Comparison of ENCODE assay signal across 9 cellular contexts in genomic region chr6:31727717-31728671, GRCh38. TPM values are rescaled to one million over a fixed set of nuclear protein-coding genes. Genes with fewer than 3 reads are reported as not detected.
DNase-seq lines count a peak whose midpoint lies in the region; ATAC-seq, FAIRE-seq and TF ChIP-seq lines count a peak whose summit lies in the region.
"Had no signal": no experiment of that assay in that cellular context is flagged by ENCODE, and none has a peak within 500 bp of the region (broad histone marks: within the 10 kb centered on the region; RNA-seq: fewer than 3 reads in every experiment).

No MANE protein-coding gene starts in this region.

- H3K36me3 ChIP-seq in ACC112 (ENCODE audit: insufficient read depth, low read length) (peaks cover 7% of the 10 kb centered on the region; the same call in 1 of the 2 replicates), GM12878 (ENCODE audit: control insufficient read depth in 2 of 2, insufficient read depth in 2 of 2, low read length in 1 of 2) (peaks cover 0 to 7% of the 10 kb centered on the region in 2 experiments; a peak in 3 of 4 replicates), muscle layer of duodenum (ENCODE audit: control insufficient read depth in 1 of 2, insufficient read depth in 2 of 2, low read length in 2 of 2) (peaks cover 20 to 38% of the 10 kb centered on the region in 2 donors)

- H2AFZ ChIP-seq in ACC112 (ENCODE audit: low read length, unreplicated experiment) (no peak overlapping the region), GM12878 (ENCODE audit: control insufficient read depth, low read depth, low read length) (no peak overlapping the region)

- ATAC-seq in HG03378 (IDR thresholded peaks at IDR 0.05; ENCODE audit: unreplicated experiment) (peak; percentile 3), GM12878 (no peak), HG02588 (IDR thresholded peaks at IDR 0.05; ENCODE audit: unreplicated experiment) (no peak)

- H3K9ac ChIP-seq in GM12878 (ENCODE audit: control insufficient read depth, insufficient read depth, low read length) = no peak overlapping the region

- TF ChIP-seq CTCF in GM12878 (IDR thresholded peaks at IDR 0.05 in 2 of 3, conservative IDR thresholded peaks at IDR 0.05 in 1 of 3; ENCODE audit: control insufficient read depth in 2 of 3, extremely low read depth in 1 of 3, insufficient read depth in 1 of 3, low read depth in 3 of 3, low read length in 3 of 3) = no peak

- H3K27me3 ChIP-seq in ACC112 (ENCODE audit: insufficient read depth, low read length) = no peaks in the 10 kb centered on the region
- no peaks in the 10 kb centered on the region for H3K27me3 ChIP-seq in GM12878 (replicated peaks in 1 of 2; ENCODE audit: control insufficient read depth in 2 of 2, insufficient read depth in 2 of 2, low read length in 1 of 2)
- H3K27me3 ChIP-seq in muscle layer of duodenum (ENCODE audit: low read depth, low read length) = no peaks in the 10 kb centered on the region

- RAD21 ChIA-PET in GM12878 (lab: Charles Lee; ENCODE audit: unreplicated experiment) = interaction anchor here (1.4 to 3.6 kb wide), 4 partner anchors 10 to 105 kb away, joined by 5 to 44 read pairs (median 8); no protein-coding TSS in a partner anchor

- CTCF ChIA-PET in GM12878 (lab: Yijun Ruan, JAX) = interaction anchor here (0.6 to 15.8 kb wide), 5 partner anchors 11 to 131 kb away, joined by 4 to 208 read pairs (median 5); partner anchors contain the start of gene MSH5

- no peak for TF ChIP-seq POLR2A in GM12878 (IDR thresholded peaks at IDR 0.05; ENCODE audit: low read depth, low read length)

- SMC1A ChIA-PET in GM12878 (lab: Charles Lee; ENCODE audit: uncharacterized antibody, unreplicated experiment) = interaction anchor here (0.6 to 5.3 kb wide), 4 partner anchors 11 to 102 kb away, joined by 3 to 45 read pairs (median 6); partner anchors contain the start of genes ABHD16A, CLIC1 and MSH5

- H3K4me2 ChIP-seq in GM12878 (ENCODE audit: control insufficient read depth, insufficient read depth) = peak overlapping the region; percentile 98

- TF ChIP-seq RAD21 in GM12878 (IDR thresholded peaks at IDR 0.05; ENCODE audit: insufficient read depth, low read depth, low read length) = no peak

- no peaks in the 10 kb centered on the region for H4K20me1 ChIP-seq in GM12878 (ENCODE audit: control insufficient read depth, insufficient read depth)

- BruUV-seq in GM12878 (replicated peaks; lab: Mats Ljungman, UMichigan) = no TSS peak

- TF ChIP-seq EP300 in GM12878 (IDR thresholded peaks at IDR 0.05; ENCODE audit: borderline replicate concordance in 1 of 2, control insufficient read depth in 1 of 2, low read depth in 2 of 2, low read length in 2 of 2) = no peak

- peak; percentile 43 for DNase-seq in GM12878 (ENCODE audit: low read depth, low spot score)
- DNase-seq in stimulated activated CD4-positive, alpha-beta T cell treated with anti-CD3 and anti-CD28 coated beads, Interleukin-4, amount 100 ng/mL, for 4 hours = no peak
- no peak for DNase-seq in NCI-H2171 treated with DMSO at 0.1 percent for 48 hours (lab: John Stamatoyannopoulos, UW)
- DNase-seq in AG08396 (ENCODE audit: low spot score) = no peak
- DNase-seq: activated gamma-delta T cell treated with Interleukin-2 at 50 U/mL for 16 hours had no signal

- POLR2A ChIA-PET in GM12878 (lab: Charles Lee) = interaction anchor here (1.0 to 2.8 kb wide), 6 partner anchors 8 to 103 kb away, joined by 3 to 30 read pairs (median 6); partner anchors contain the start of genes ABHD16A, CLIC1 and MSH5

- H3K4me3 ChIP-seq in ACC112 (ENCODE audit: low read depth, low read length) = peak overlapping the region; percentile 81; the same call in 1 of the 2 replicates
- no peak overlapping the region for H3K4me3 ChIP-seq in GM12878
- H3K4me3 ChIP-seq in muscle layer of duodenum (ENCODE audit: low read depth in 1 of 2, low read length in 2 of 2) = peak overlapping the region; percentile 85 to 86

- no peaks in the 10 kb centered on the region for H3K9me3 ChIP-seq in GM12878 (replicated peaks; ENCODE audit: control insufficient read depth, insufficient read depth, low read length)
- no peaks in the 10 kb centered on the region for H3K9me3 ChIP-seq in muscle layer of duodenum (ENCODE audit: control insufficient read depth in 1 of 2, low read length in 2 of 2)

- FAIRE-seq in GM12878 (lab: Jason Lieb, UNC) = no peak

- H3K4me1 ChIP-seq in ACC112 (ENCODE audit: control insufficient read depth, insufficient read depth, low read length, unreplicated experiment) (peaks cover 22% of the 10 kb centered on the region), GM12878 (ENCODE audit: control insufficient read depth, insufficient read depth, low read length) (peaks cover 24% of the 10 kb centered on the region), muscle layer of duodenum (ENCODE audit: control insufficient read depth in 1 of 2, insufficient read depth in 2 of 2, low read length in 2 of 2) (peaks cover 0 to 29% of the 10 kb centered on the region in 2 donors)

- in situ Hi-C loops in GM12878 (cut with MboI) = no loop called here

- no peak overlapping the region for H3K27ac ChIP-seq in ACC112 (ENCODE audit: low read depth, low read length)
- H3K27ac ChIP-seq in GM12878 (ENCODE audit: control insufficient read depth, insufficient read depth) = peak overlapping the region; percentile 60
- H3K27ac ChIP-seq in muscle layer of duodenum (ENCODE audit: low read length) = peak overlapping the region; percentile 88

- intact Hi-C loops in GM12878 (cut with micrococcal nuclease; ENCODE audit: unreplicated experiment) = loop anchor here (2.0 kb wide), 2 partner anchors 41 to 99 kb away; partner anchors contain the start of gene HSPA1B

- WGBS in GM12878 (ENCODE audit: insufficient coverage, insufficient replicate concordance, low lambda C conversion rate, missing lambda C conversion rate) = 65% methylated on average over 41 of the region's 41 CpGs

- peaks cover 8% of the 10 kb centered on the region for H3K79me2 ChIP-seq in ACC112 (ENCODE audit: control insufficient read depth, insufficient read depth, low read length, unreplicated experiment)
- H3K79me2 ChIP-seq in GM12878 (ENCODE audit: control insufficient read depth, insufficient read depth, low read length) = peaks cover under 1% of the 10 kb centered on the region; the same call in 1 of the 2 replicates

RNA-seq across cellular contexts. Expression of gene DDAH2, which starts 1.1 kb away (rescaled TPM):
- 10.2 and 10.9 TPM in 2 replicates for total RNA-seq in GM12878 (2013; cell fraction: nucleolus; rRNA removed)
- total RNA-seq in GM12878 (2014; rRNA removed) = 6.6 and 9.5 TPM in 2 replicates
- 4.7 and 6.3 TPM in 2 replicates for total RNA-seq in GM12878 (2014; rRNA removed; fragmentation: Illumina TruSeq; extraction: Trizol)
- 8.3 and 10.8 TPM in 2 replicates for total RNA-seq in GM12878 (2021)
- polyA plus RNA-seq in GM12878 (2011; ENCODE audit: low read depth) = 3.3 TPM
- polyA plus RNA-seq in GM12878 (2011; rRNA removed) = 2.1 and 3.5 TPM in 2 replicates
- polyA plus RNA-seq in GM12878 (2011; cell fraction: cytosol; rRNA removed) = 7.7 and 11.3 TPM in 2 replicates
- 58.7 and 72.3 TPM in 2 replicates for polyA plus RNA-seq in GM12878 (2011; cell fraction: nucleus; rRNA removed)
- 6.6 and 8.1 TPM in 2 replicates for polyA plus RNA-seq in GM12878 (2012)
- polyA plus RNA-seq in GM12878 (2014; fragmentation: Illumina TruSeq; extraction: Trizol) = 0.35 and 2.1 TPM in 2 replicates
- polyA plus RNA-seq in GM12878 (2014; fragmentation: Nextera tagmentation; extraction: Ambion mirVana) = 1 to 10 TPM in 1 of 2 experiments, under 1 TPM in 1; 0.35 to 2.1 TPM
- 9.9 and 12.2 TPM in 2 replicates for polyA plus RNA-seq in GM12878 (2014; rRNA removed)
- polyA plus RNA-seq in GM12878 (2016; fragmentation: Nextera tagmentation; extraction: Ambion mirVana) = 1 to 10 TPM; 6.1 to 7.2 TPM
- 1.6 and 2.7 TPM in 2 replicates for polyA minus RNA-seq in GM12878 (2011; rRNA and poly(A)+ RNA removed)
- polyA minus RNA-seq in GM12878 (2011; cell fraction: cytosol; rRNA and poly(A)+ RNA removed) = 1.3 and 2.2 TPM in 2 replicates
- polyA minus RNA-seq in GM12878 (2011; cell fraction: nucleus; rRNA and poly(A)+ RNA removed) = 5.1 and 9.6 TPM in 2 replicates

RNA-seq across cellular contexts. Expression of gene MPIG6B, which starts 4.8 kb away (rescaled TPM):
- not detected in 2 replicates for total RNA-seq in GM12878 (2013; cell fraction: nucleolus; rRNA removed)
- total RNA-seq in GM12878 (2014; rRNA removed) (not detected in 2 replicates), GM12878 (2014; rRNA removed; fragmentation: Illumina TruSeq; extraction: Trizol) (not detected in 2 replicates), GM12878 (2021) (not detected in 2 replicates)
- not detected for polyA plus RNA-seq in GM12878 (2011; ENCODE audit: low read depth)
- polyA plus RNA-seq in GM12878 (2011; rRNA removed) (not detected in 2 replicates), GM12878 (2014; fragmentation: Illumina TruSeq; extraction: Trizol) (not detected in 2 replicates), GM12878 (2014; fragmentation: Nextera tagmentation; extraction: Ambion mirVana) (not detected), GM12878 (2014; rRNA removed) (not detected in 2 replicates), GM12878 (2016; fragmentation: Nextera tagmentation; extraction: Ambion mirVana) (not detected)
- polyA plus RNA-seq in GM12878 (2011; cell fraction: cytosol; rRNA removed) = not detected in 2 replicates
- not detected in 2 replicates for polyA plus RNA-seq in GM12878 (2011; cell fraction: nucleus; rRNA removed)
- 0.09 TPM in 1 of 2 replicates, not detected in the other for polyA plus RNA-seq in GM12878 (2012)
- not detected in 2 replicates for polyA minus RNA-seq in GM12878 (2011; rRNA and poly(A)+ RNA removed)
- polyA minus RNA-seq in GM12878 (2011; cell fraction: cytosol; rRNA and poly(A)+ RNA removed) = not detected in 2 replicates
- polyA minus RNA-seq in GM12878 (2011; cell fraction: nucleus; rRNA and poly(A)+ RNA removed) = not detected in 2 replicates

RNA-seq across cellular contexts. Expression of gene LY6G6C, which starts 6.4 kb away (rescaled TPM):
- not detected in 2 replicates for total RNA-seq in GM12878 (2013; cell fraction: nucleolus; rRNA removed)
- total RNA-seq in GM12878 (2014; rRNA removed) (not detected in 2 replicates), GM12878 (2014; rRNA removed; fragmentation: Illumina TruSeq; extraction: Trizol) (not detected in 2 replicates), GM12878 (2021) (not detected in 2 replicates)
- polyA plus RNA-seq in GM12878 (2011; ENCODE audit: low read depth) = not detected
- polyA plus RNA-seq in GM12878 (2011; rRNA removed) (not detected in 2 replicates), GM12878 (2014; fragmentation: Illumina TruSeq; extraction: Trizol) (not detected in 2 replicates), GM12878 (2014; fragmentation: Nextera tagmentation; extraction: Ambion mirVana) (not detected), GM12878 (2014; rRNA removed) (not detected in 2 replicates), GM12878 (2016; fragmentation: Nextera tagmentation; extraction: Ambion mirVana) (not detected)
- 0.10 TPM in 1 of 2 replicates, not detected in the other for polyA plus RNA-seq in GM12878 (2011; cell fraction: cytosol; rRNA removed)
- 0.16 and 0.45 TPM in 2 replicates for polyA plus RNA-seq in GM12878 (2011; cell fraction: nucleus; rRNA removed)
- not detected in 2 replicates for polyA plus RNA-seq in GM12878 (2012)
- polyA minus RNA-seq in GM12878 (2011; rRNA and poly(A)+ RNA removed) = 0.21 TPM in 1 of 2 replicates, not detected in the other
- polyA minus RNA-seq in GM12878 (2011; cell fraction: cytosol; rRNA and poly(A)+ RNA removed) = not detected in 2 replicates
- not detected in 2 replicates for polyA minus RNA-seq in GM12878 (2011; cell fraction: nucleus; rRNA and poly(A)+ RNA removed)

RNA-seq across cellular contexts. Expression of gene CLIC1, which starts 8.3 kb away (rescaled TPM):
- 107 and 113 TPM in 2 replicates for total RNA-seq in GM12878 (2013; cell fraction: nucleolus; rRNA removed)
- total RNA-seq in GM12878 (2014; rRNA removed) = 647 and 648 TPM in 2 replicates
- total RNA-seq in GM12878 (2014; rRNA removed; fragmentation: Illumina TruSeq; extraction: Trizol) = 608 and 625 TPM in 2 replicates
- total RNA-seq in GM12878 (2021) = 446 and 458 TPM in 2 replicates
- polyA plus RNA-seq in GM12878 (2011; ENCODE audit: low read depth) = 339 TPM
- 890 and 943 TPM in 2 replicates for polyA plus RNA-seq in GM12878 (2011; rRNA removed)
- 970 and 975 TPM in 2 replicates for polyA plus RNA-seq in GM12878 (2011; cell fraction: cytosol; rRNA removed)
- 283 and 349 TPM in 2 replicates for polyA plus RNA-seq in GM12878 (2011; cell fraction: nucleus; rRNA removed)
- polyA plus RNA-seq in GM12878 (2012) = 397 and 480 TPM in 2 replicates
- 712 and 725 TPM in 2 replicates for polyA plus RNA-seq in GM12878 (2014; fragmentation: Illumina TruSeq; extraction: Trizol)
- polyA plus RNA-seq in GM12878 (2014; fragmentation: Nextera tagmentation; extraction: Ambion mirVana) = 1,000 to 10,000 TPM; 1,083 to 1,266 TPM
- polyA plus RNA-seq in GM12878 (2014; rRNA removed) = 563 and 612 TPM in 2 replicates
- 100 to 1,000 TPM; 600 to 622 TPM for polyA plus RNA-seq in GM12878 (2016; fragmentation: Nextera tagmentation; extraction: Ambion mirVana)
- 408 and 594 TPM in 2 replicates for polyA minus RNA-seq in GM12878 (2011; rRNA and poly(A)+ RNA removed)
- 170 and 175 TPM in 2 replicates for polyA minus RNA-seq in GM12878 (2011; cell fraction: cytosol; rRNA and poly(A)+ RNA removed)
- polyA minus RNA-seq in GM12878 (2011; cell fraction: nucleus; rRNA and poly(A)+ RNA removed) = 61.5 and 88.3 TPM in 2 replicates

RNA-seq across cellular contexts. Expression of gene MSH5, which starts 11.8 kb away (rescaled TPM):
- 239 and 262 TPM in 2 replicates for total RNA-seq in GM12878 (2013; cell fraction: nucleolus; rRNA removed)
- total RNA-seq in GM12878 (2014; rRNA removed) = 27.8 and 30.2 TPM in 2 replicates
- 26.2 and 26.4 TPM in 2 replicates for total RNA-seq in GM12878 (2014; rRNA removed; fragmentation: Illumina TruSeq; extraction: Trizol)
- total RNA-seq in GM12878 (2021) = 45.1 and 52.7 TPM in 2 replicates
- polyA plus RNA-seq in GM12878 (2011; ENCODE audit: low read depth) = 18.8 TPM
- polyA plus RNA-seq in GM12878 (2011; rRNA removed) = 46.7 and 49.3 TPM in 2 replicates
- polyA plus RNA-seq in GM12878 (2011; cell fraction: cytosol; rRNA removed) = 31.3 and 44.7 TPM in 2 replicates
- 333 and 386 TPM in 2 replicates for polyA plus RNA-seq in GM12878 (2011; cell fraction: nucleus; rRNA removed)
- 22.8 and 25.8 TPM in 2 replicates for polyA plus RNA-seq in GM12878 (2012)
- polyA plus RNA-seq in GM12878 (2014; fragmentation: Illumina TruSeq; extraction: Trizol) = 30.8 and 45.3 TPM in 2 replicates
- polyA plus RNA-seq in GM12878 (2014; fragmentation: Nextera tagmentation; extraction: Ambion mirVana) = 10 to 100 TPM in 1 of 2 experiments, 1 to 10 TPM in 1; 9.1 to 10.1 TPM
- 46.8 and 47.0 TPM in 2 replicates for polyA plus RNA-seq in GM12878 (2014; rRNA removed)
- 10 to 100 TPM; 25.8 to 29.9 TPM for polyA plus RNA-seq in GM12878 (2016; fragmentation: Nextera tagmentation; extraction: Ambion mirVana)
- polyA minus RNA-seq in GM12878 (2011; rRNA and poly(A)+ RNA removed) = 49.3 and 52.9 TPM in 2 replicates
- polyA minus RNA-seq in GM12878 (2011; cell fraction: cytosol; rRNA and poly(A)+ RNA removed) = 11.4 and 14.5 TPM in 2 replicates
- 81.8 and 113 TPM in 2 replicates for polyA minus RNA-seq in GM12878 (2011; cell fraction: nucleus; rRNA and poly(A)+ RNA removed)
